In genomic region chr1:209363112-209363511, GRCh38 we compare ENCODE assay signal across 1 cellular context.
TF ChIP-seq lines count a peak whose summit lies in the region.

No MANE protein-coding gene starts in this region.

TF ChIP-seq in GM23338, 12 proteins besides CTCF, POLR2A, EP300 and RAD21 (continued from another document):
- TF ChIP-seq REST (IDR thresholded peaks at IDR 0.05; ENCODE audit: unreplicated experiment), result no peak
